ENCODE assay signal across 8 cellular contexts in genomic region chr5:177116631-177117373, GRCh38. TPM values are rescaled to one million over a fixed set of nuclear protein-coding genes. Genes with fewer than 3 reads are reported as not detected.
A peak's percentile ranks its signal among the peaks of the same experiment; 100 is the strongest.
DNase-seq lines count a peak whose midpoint lies in the region; TF ChIP-seq lines count a peak whose summit lies in the region.

No MANE protein-coding gene starts in this region.

- peaks cover 0 to 1% (median 0%) of the 10 kb centered on the region in 3 donors for H3K36me3 Mint-ChIP-seq in CD8-positive, alpha-beta memory T cell
- no peaks in the 10 kb centered on the region for H3K36me3 Mint-ChIP-seq in activated T-helper 1 cell treated with anti-CD3 and anti-CD28 coated beads, Interleukin-12 subunit alpha, Interleukin-12 subunit beta, Interleukin-2, Interleukin-4 antibody, amounts not matched to agents 30 ng/mL and 10 ng/mL and 1 ng/mL, durations not matched to agents 14 hours and 24 hours and 36 hours (ENCODE audit: low read depth)

- H3K27me3 ChIP-seq in CD8-positive, alpha-beta memory T cell (ENCODE audit: insufficient read depth, low read length, poor library complexity, severe bottlenecking) = no peaks in the 10 kb centered on the region
- H3K27me3 ChIP-seq in neutrophil = no peaks in the 10 kb centered on the region

- H3K4me3 ChIP-seq in CD8-positive, alpha-beta memory T cell (ENCODE audit: low read length) = peak overlapping the region; percentile 35
- no peak overlapping the region for H3K4me3 ChIP-seq in fibroblast of mammary gland (ENCODE audit: control insufficient read depth, low read depth, low read length)
- peak overlapping the region; percentile 38 to 56 for H3K4me3 ChIP-seq in neutrophil (ENCODE audit: low read depth in 1 of 2, low read length in 1 of 2)

- peak overlapping the region; percentile 55 for H3K27ac ChIP-seq in CD8-positive, alpha-beta memory T cell (ENCODE audit: low read depth, low read length)
- peak overlapping the region; percentile 52 for H3K27ac ChIP-seq in neutrophil

- H3K27me3 Mint-ChIP-seq in CD8-positive, alpha-beta memory T cell = no peaks in the 10 kb centered on the region
- no peaks in the 10 kb centered on the region for H3K27me3 Mint-ChIP-seq in activated T-helper 1 cell treated with anti-CD3 and anti-CD28 coated beads, Interleukin-12 subunit alpha, Interleukin-12 subunit beta, Interleukin-2, Interleukin-4 antibody, amounts not matched to agents 30 ng/mL and 10 ng/mL and 1 ng/mL, durations not matched to agents 14 hours and 24 hours and 36 hours (ENCODE audit: insufficient read depth)

- H3K9me3 ChIP-seq in CD8-positive, alpha-beta memory T cell (ENCODE audit: low read length) = no peaks in the 10 kb centered on the region
- H3K9me3 ChIP-seq in neutrophil = no peaks in the 10 kb centered on the region

- CTCF ChIA-PET in CD8-positive, alpha-beta memory T cell (lab: Charles Lee) = no interaction called here

- no peaks in the 10 kb centered on the region for H3K9me3 Mint-ChIP-seq in CD8-positive, alpha-beta memory T cell
- H3K9me3 Mint-ChIP-seq in activated T-helper 1 cell treated with anti-CD3 and anti-CD28 coated beads, Interleukin-12 subunit alpha, Interleukin-12 subunit beta, Interleukin-2, Interleukin-4 antibody, amounts not matched to agents 30 ng/mL and 10 ng/mL and 1 ng/mL, durations not matched to agents 14 hours and 24 hours and 36 hours = no peaks in the 10 kb centered on the region

- POLR2A ChIA-PET in CD8-positive, alpha-beta memory T cell (lab: Charles Lee) = interaction anchor here (1.0 kb wide), 1 partner anchor 16 kb away, joined by 3 read pairs; no protein-coding TSS in a partner anchor

- intact Hi-C loops in activated T-helper 1 cell treated with anti-CD3 and anti-CD28 coated beads, Interleukin-12 subunit alpha, Interleukin-12 subunit beta, Interleukin-2, Interleukin-4 antibody, amounts not matched to agents 30 ng/mL and 10 ng/mL and 1 ng/mL, durations not matched to agents 14 hours and 24 hours and 36 hours (cut with micrococcal nuclease) = no loop called here

- peaks cover 13% of the 10 kb centered on the region for H3K4me1 ChIP-seq in CD8-positive, alpha-beta memory T cell (ENCODE audit: insufficient read depth, low read length)
- H3K4me1 ChIP-seq in neutrophil (ENCODE audit: control insufficient read depth in 1 of 2, insufficient read depth in 1 of 2, low read depth in 1 of 2, low read length in 1 of 2) = peaks cover 23 to 32% of the 10 kb centered on the region in 2 experiments

- H3K27ac Mint-ChIP-seq in CD8-positive, alpha-beta memory T cell = peak overlapping the region; percentile 16 to 91 (median 80)
- H3K27ac Mint-ChIP-seq in activated T-helper 1 cell treated with anti-CD3 and anti-CD28 coated beads, Interleukin-12 subunit alpha, Interleukin-12 subunit beta, Interleukin-2, Interleukin-4 antibody, amounts not matched to agents 30 ng/mL and 10 ng/mL and 1 ng/mL, durations not matched to agents 14 hours and 24 hours and 36 hours = peak overlapping the region; percentile 45

- TF ChIP-seq CTCF in fibroblast of mammary gland (conservative IDR thresholded peaks at IDR 0.05; ENCODE audit: control insufficient read depth, insufficient read depth, low read depth, low read length) (no peak), neutrophil (IDR thresholded peaks at IDR 0.05) (peak; percentile 67)

- peak; percentile 68 to 88 (median 79) for DNase-seq in CD8-positive, alpha-beta memory T cell
- peak; percentile 75 for DNase-seq in HPDE6-E6E7 (ENCODE audit: extremely low spot score)
- peak; percentile 76 for DNase-seq in activated T-helper 1 cell treated with anti-CD3 and anti-CD28 coated beads, Interleukin-12 subunit alpha, Interleukin-12 subunit beta, Interleukin-2, Interleukin-4 antibody, amounts not matched to agents 30 ng/mL and 10 ng/mL and 1 ng/mL, durations not matched to agents 14 hours and 24 hours and 36 hours (ENCODE audit: low spot score)
- DNase-seq in fibroblast of mammary gland (ENCODE audit: low read depth) = peak; percentile 80
- DNase-seq in stimulated activated naive CD4-positive, alpha-beta T cell treated with Interleukin-2 at 50 U/mL for 16 hours (lab: John Stamatoyannopoulos, UW) = peak; percentile 82
- DNase-seq in NCI-H2107 treated with DMSO at 0.1 percent for 48 hours (lab: John Stamatoyannopoulos, UW; ENCODE audit: unreplicated experiment) = no peak
- no peak for DNase-seq in NCI-H345 treated with DMSO at 0.1 percent for 48 hours (lab: John Stamatoyannopoulos, UW; ENCODE audit: unreplicated experiment)

- H3K4me1 Mint-ChIP-seq in CD8-positive, alpha-beta memory T cell = peaks cover 16 to 21% (median 21%) of the 10 kb centered on the region in 3 donors
- peaks cover 25% of the 10 kb centered on the region for H3K4me1 Mint-ChIP-seq in activated T-helper 1 cell treated with anti-CD3 and anti-CD28 coated beads, Interleukin-12 subunit alpha, Interleukin-12 subunit beta, Interleukin-2, Interleukin-4 antibody, amounts not matched to agents 30 ng/mL and 10 ng/mL and 1 ng/mL, durations not matched to agents 14 hours and 24 hours and 36 hours (ENCODE audit: low read depth)

- H3K36me3 ChIP-seq in CD8-positive, alpha-beta memory T cell (ENCODE audit: insufficient read depth, low read length) = no peaks in the 10 kb centered on the region
- H3K36me3 ChIP-seq in neutrophil = no peaks in the 10 kb centered on the region

- peak overlapping the region; percentile 20 to 89 (median 76) for H3K4me3 Mint-ChIP-seq in CD8-positive, alpha-beta memory T cell
- H3K4me3 Mint-ChIP-seq in activated T-helper 1 cell treated with anti-CD3 and anti-CD28 coated beads, Interleukin-12 subunit alpha, Interleukin-12 subunit beta, Interleukin-2, Interleukin-4 antibody, amounts not matched to agents 30 ng/mL and 10 ng/mL and 1 ng/mL, durations not matched to agents 14 hours and 24 hours and 36 hours = peak overlapping the region; percentile 11

RNA-seq across cellular contexts. Expression of gene NSD1, which starts 16.8 kb away (rescaled TPM):
- total RNA-seq in CD8-positive, alpha-beta memory T cell = 10 to 100 TPM; 86.7 to 93.1 TPM
- polyA plus RNA-seq in CD8-positive, alpha-beta memory T cell = 48.7 TPM
- 108 and 112 TPM in 2 replicates for total RNA-seq in activated T-helper 1 cell treated with anti-CD3 and anti-CD28 coated beads, Interleukin-12 subunit alpha, Interleukin-12 subunit beta, Interleukin-2, Interleukin-4 antibody, amounts not matched to agents 30 ng/mL and 10 ng/mL and 1 ng/mL, durations not matched to agents 14 hours and 24 hours and 36 hours

RNA-seq across cellular contexts. Expression of gene FGFR4, which starts 30.1 kb away (rescaled TPM):
- 1 to 10 TPM in 1 of 2 experiments, under 1 TPM in 1; 0.42 to 1.2 TPM for total RNA-seq in CD8-positive, alpha-beta memory T cell
- 0.29 TPM for polyA plus RNA-seq in CD8-positive, alpha-beta memory T cell
- 1.2 and 1.4 TPM in 2 replicates for total RNA-seq in activated T-helper 1 cell treated with anti-CD3 and anti-CD28 coated beads, Interleukin-12 subunit alpha, Interleukin-12 subunit beta, Interleukin-2, Interleukin-4 antibody, amounts not matched to agents 30 ng/mL and 10 ng/mL and 1 ng/mL, durations not matched to agents 14 hours and 24 hours and 36 hours

Comparison
In these comparisons a context has a peak if more than half of its experiments do, and no peak if none do; other contexts are left out.
1. DNase-seq: peak in CD8-positive, alpha-beta memory T cell (5 of 5), HPDE6-E6E7 (single experiment), activated T-helper 1 cell treated with anti-CD3 and anti-CD28 coated beads, Interleukin-12 subunit alpha, Interleukin-12 subunit beta, Interleukin-2, Interleukin-4 antibody, amounts not matched to agents 30 ng/mL and 10 ng/mL and 1 ng/mL, durations not matched to agents 14 hours and 24 hours and 36 hours (single experiment), fibroblast of mammary gland (single experiment) and stimulated activated naive CD4-positive, alpha-beta T cell treated with Interleukin-2 at 50 U/mL for 16 hours (single experiment); none in NCI-H2107 treated with DMSO at 0.1 percent for 48 hours (single experiment) and NCI-H345 treated with DMSO at 0.1 percent for 48 hours (single experiment).